In the genomic region with DNA sequence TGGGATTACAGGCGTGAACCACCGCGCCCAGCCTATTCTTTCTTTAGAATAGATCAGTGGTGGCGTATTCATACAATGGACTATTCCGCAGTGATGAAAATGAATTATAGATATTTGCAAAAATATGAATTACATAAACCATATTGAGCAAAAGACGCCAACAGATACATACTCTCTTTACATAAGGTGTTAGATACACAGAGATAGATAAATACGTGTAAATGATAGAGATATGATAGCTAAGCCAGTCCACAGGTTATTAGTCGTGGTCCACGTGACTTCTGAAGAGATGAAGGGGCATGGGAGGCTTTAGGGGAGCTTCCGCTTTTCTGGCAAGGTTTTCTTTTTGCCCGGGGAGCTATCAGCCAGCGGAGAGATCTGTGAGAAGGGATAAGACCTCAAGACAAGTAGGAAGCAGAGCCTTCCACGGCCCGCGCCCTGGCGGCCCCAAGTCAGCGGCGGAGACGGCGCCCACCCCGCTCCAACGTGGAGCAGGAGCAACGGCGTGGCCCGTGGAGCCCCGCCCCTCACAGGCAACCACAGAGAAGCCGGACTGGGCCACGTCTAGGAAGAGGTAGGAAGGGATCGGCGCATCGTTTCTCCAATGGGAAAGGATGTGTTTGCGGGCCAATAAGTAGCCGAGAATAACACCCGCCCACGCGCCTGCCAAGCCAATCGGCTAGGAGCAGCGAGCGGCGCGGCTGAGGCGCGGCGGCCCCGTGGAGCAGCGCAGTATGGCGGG, we compare ENCODE assay signal across 1 cellular context.
TF ChIP-seq lines count a peak whose summit lies in the region.

A gene (plus strand): TSS at position 704 of the 742 bp plus-strand sequence. CDS start 31 bp downstream, at position 735.

TF ChIP-seq in K562, 482 proteins besides CTCF, POLR2A, EP300 and RAD21 (continued from another document and continues in another):
- TF ChIP-seq ZNF175 (CRISPR knock-in tag; IDR thresholded peaks at IDR 0.05; ENCODE audit: low read depth) (no peak), SLC30A9 (CRISPR knock-in tag; IDR thresholded peaks at IDR 0.05) (no peak), ERF (CRISPR knock-in tag; IDR thresholded peaks at IDR 0.05) (no peak), BRD9 (IDR thresholded peaks at IDR 0.05; ENCODE audit: low read depth, partially characterized antibody) (no peak), WHSC1 (IDR thresholded peaks at IDR 0.05; ENCODE audit: low read length) (no peak), PRMT5 (CRISPR knock-in tag; IDR thresholded peaks at IDR 0.05) (no peak), COPS2 (conservative IDR thresholded peaks at IDR 0.05) (no peak), NFE2 (IDR thresholded peaks at IDR 0.05; ENCODE audit: low read depth) (no peak), XRCC3 (IDR thresholded peaks at IDR 0.05) (no peak), TRIM24 (IDR thresholded peaks at IDR 0.05) (0 out of 4 replicates have a peak, but pooled peaks of 1 of the 2 experiments have one; percentile 27), NEUROD1 (IDR thresholded peaks at IDR 0.05; ENCODE audit: borderline replicate concordance, low read depth, low read length, partially characterized antibody) (no peak), NONO (IDR thresholded peaks at IDR 0.05; ENCODE audit: low read depth in 2 of 2, low read length in 1 of 2) (no peak), RCOR1 (IDR thresholded peaks at IDR 0.05; ENCODE audit: borderline replicate concordance in 1 of 2, low read depth in 2 of 2, low read length in 2 of 2) (no peak), FOS (IDR thresholded peaks at IDR 0.05; ENCODE audit: extremely low read depth, insufficient read length) (peak; percentile 60), LCOR (CRISPR knock-in tag; IDR thresholded peaks at IDR 0.05) (no peak; the same call in 1 of the 2 replicates), KLF13 (tag; IDR thresholded peaks at IDR 0.05; ENCODE audit: borderline replicate concordance, low read depth) (no peak; the same call in 1 of the 2 replicates), PHF8 (IDR thresholded peaks at IDR 0.05; ENCODE audit: borderline replicate concordance, low read length) (peak; percentile 73; the same call in 1 of the 2 replicates), RBM25 (IDR thresholded peaks at IDR 0.05; ENCODE audit: low read depth, low read length, severe bottlenecking) (peak; percentile 46), EZH2 (IDR thresholded peaks at IDR 0.05; ENCODE audit: borderline replicate concordance, low read depth, low read length) (no peak), CSDE1 (IDR thresholded peaks at IDR 0.05) (no peak), SRSF9 (IDR thresholded peaks at IDR 0.05; ENCODE audit: borderline replicate concordance, low read depth, low read length) (no peak), ZNF146 (CRISPR knock-in tag; IDR thresholded peaks at IDR 0.05; ENCODE audit: unreplicated experiment) (no peak), ARHGAP35 (IDR thresholded peaks at IDR 0.05; ENCODE audit: partially characterized antibody) (no peak), TFAM (CRISPR knock-in tag; conservative IDR thresholded peaks at IDR 0.05) (no peak), JUN (IDR thresholded peaks at IDR 0.05; ENCODE audit: borderline replicate concordance, low read depth, low read length) (peak; percentile 10; the same call in 1 of the 2 replicates), JUN (CRISPR knock-in tag; IDR thresholded peaks at IDR 0.05; ENCODE audit: borderline replicate concordance) (no peak), ZNF12 (CRISPR knock-in tag; IDR thresholded peaks at IDR 0.05) (no peak), ZC3H11A (IDR thresholded peaks at IDR 0.05; ENCODE audit: low read depth, low read length) (no peak), FOXA3 (CRISPR knock-in tag; conservative IDR thresholded peaks at IDR 0.05 in 1 of 2, IDR thresholded peaks at IDR 0.05 in 1 of 2) (no peak), CBFA2T2 (conservative IDR thresholded peaks at IDR 0.05) (0 out of 2 replicates have a peak, but pooled peaks have one; percentile 17), CREBBP (IDR thresholded peaks at IDR 0.05; ENCODE audit: low read depth, low read length) (no peak), FOXP1 (CRISPR knock-in tag; IDR thresholded peaks at IDR 0.05) (no peak), RBBP5 (IDR thresholded peaks at IDR 0.05; ENCODE audit: borderline replicate concordance, insufficient read depth, low read length, poor library complexity, severe bottlenecking) (peak; percentile 39), HNRNPUL1 (IDR thresholded peaks at IDR 0.05; ENCODE audit: low read length) (no peak), SNRNP70 (optimal IDR thresholded peaks at IDR 0.05; ENCODE audit: low read depth, low read length) (no peak), ZBTB7A (IDR thresholded peaks at IDR 0.05; ENCODE audit: borderline replicate concordance, control insufficient read depth, low read depth, low read length) (peak; percentile 53; the same call in 1 of the 2 replicates), TEAD2 (tag; IDR thresholded peaks at IDR 0.05) (no peak), ZNF507 (tag; conservative IDR thresholded peaks at IDR 0.05) (no peak), ZSCAN32 (CRISPR knock-in tag; IDR thresholded peaks at IDR 0.05) (no peak), ZFP1 (CRISPR knock-in tag; IDR thresholded peaks at IDR 0.05) (no peak)
- TF ChIP-seq, protein P1, sequence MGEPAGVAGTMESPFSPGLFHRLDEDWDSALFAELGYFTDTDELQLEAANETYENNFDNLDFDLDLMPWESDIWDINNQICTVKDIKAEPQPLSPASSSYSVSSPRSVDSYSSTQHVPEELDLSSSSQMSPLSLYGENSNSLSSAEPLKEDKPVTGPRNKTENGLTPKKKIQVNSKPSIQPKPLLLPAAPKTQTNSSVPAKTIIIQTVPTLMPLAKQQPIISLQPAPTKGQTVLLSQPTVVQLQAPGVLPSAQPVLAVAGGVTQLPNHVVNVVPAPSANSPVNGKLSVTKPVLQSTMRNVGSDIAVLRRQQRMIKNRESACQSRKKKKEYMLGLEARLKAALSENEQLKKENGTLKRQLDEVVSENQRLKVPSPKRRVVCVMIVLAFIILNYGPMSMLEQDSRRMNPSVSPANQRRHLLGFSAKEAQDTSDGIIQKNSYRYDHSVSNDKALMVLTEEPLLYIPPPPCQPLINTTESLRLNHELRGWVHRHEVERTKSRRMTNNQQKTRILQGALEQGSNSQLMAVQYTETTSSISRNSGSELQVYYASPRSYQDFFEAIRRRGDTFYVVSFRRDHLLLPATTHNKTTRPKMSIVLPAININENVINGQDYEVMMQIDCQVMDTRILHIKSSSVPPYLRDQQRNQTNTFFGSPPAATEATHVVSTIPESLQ (CRISPR knock-in tag; IDR thresholded peaks at IDR 0.05): no peak
- TF ChIP-seq, protein P2, sequence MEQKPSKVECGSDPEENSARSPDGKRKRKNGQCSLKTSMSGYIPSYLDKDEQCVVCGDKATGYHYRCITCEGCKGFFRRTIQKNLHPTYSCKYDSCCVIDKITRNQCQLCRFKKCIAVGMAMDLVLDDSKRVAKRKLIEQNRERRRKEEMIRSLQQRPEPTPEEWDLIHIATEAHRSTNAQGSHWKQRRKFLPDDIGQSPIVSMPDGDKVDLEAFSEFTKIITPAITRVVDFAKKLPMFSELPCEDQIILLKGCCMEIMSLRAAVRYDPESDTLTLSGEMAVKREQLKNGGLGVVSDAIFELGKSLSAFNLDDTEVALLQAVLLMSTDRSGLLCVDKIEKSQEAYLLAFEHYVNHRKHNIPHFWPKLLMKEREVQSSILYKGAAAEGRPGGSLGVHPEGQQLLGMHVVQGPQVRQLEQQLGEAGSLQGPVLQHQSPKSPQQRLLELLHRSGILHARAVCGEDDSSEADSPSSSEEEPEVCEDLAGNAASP (IDR thresholded peaks at IDR 0.05): no peak
- TF ChIP-seq, protein P3, sequence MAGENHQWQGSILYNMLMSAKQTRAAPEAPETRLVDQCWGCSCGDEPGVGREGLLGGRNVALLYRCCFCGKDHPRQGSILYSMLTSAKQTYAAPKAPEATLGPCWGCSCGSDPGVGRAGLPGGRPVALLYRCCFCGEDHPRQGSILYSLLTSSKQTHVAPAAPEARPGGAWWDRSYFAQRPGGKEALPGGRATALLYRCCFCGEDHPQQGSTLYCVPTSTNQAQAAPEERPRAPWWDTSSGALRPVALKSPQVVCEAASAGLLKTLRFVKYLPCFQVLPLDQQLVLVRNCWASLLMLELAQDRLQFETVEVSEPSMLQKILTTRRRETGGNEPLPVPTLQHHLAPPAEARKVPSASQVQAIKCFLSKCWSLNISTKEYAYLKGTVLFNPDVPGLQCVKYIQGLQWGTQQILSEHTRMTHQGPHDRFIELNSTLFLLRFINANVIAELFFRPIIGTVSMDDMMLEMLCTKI (IDR thresholded peaks at IDR 0.05; ENCODE audit: partially characterized antibody): no peak
- TF ChIP-seq, protein P4, sequence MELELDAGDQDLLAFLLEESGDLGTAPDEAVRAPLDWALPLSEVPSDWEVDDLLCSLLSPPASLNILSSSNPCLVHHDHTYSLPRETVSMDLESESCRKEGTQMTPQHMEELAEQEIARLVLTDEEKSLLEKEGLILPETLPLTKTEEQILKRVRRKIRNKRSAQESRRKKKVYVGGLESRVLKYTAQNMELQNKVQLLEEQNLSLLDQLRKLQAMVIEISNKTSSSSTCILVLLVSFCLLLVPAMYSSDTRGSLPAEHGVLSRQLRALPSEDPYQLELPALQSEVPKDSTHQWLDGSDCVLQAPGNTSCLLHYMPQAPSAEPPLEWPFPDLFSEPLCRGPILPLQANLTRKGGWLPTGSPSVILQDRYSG (tag; conservative IDR thresholded peaks at IDR 0.05; ENCODE audit: low read depth): 0 out of 2 replicates have a peak, but pooled peaks have one; percentile 46
- TF ChIP-seq, protein P5, sequence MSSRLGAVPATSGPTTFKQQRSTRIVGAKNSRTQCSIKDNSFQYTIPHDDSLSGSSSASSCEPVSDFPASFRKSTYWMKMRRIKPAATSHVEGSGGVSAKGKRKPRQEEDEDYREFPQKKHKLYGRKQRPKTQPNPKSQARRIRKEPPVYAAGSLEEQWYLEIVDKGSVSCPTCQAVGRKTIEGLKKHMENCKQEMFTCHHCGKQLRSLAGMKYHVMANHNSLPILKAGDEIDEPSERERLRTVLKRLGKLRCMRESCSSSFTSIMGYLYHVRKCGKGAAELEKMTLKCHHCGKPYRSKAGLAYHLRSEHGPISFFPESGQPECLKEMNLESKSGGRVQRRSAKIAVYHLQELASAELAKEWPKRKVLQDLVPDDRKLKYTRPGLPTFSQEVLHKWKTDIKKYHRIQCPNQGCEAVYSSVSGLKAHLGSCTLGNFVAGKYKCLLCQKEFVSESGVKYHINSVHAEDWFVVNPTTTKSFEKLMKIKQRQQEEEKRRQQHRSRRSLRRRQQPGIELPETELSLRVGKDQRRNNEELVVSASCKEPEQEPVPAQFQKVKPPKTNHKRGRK (tag; IDR thresholded peaks at IDR 0.05): no peak
- TF ChIP-seq, protein P6, sequence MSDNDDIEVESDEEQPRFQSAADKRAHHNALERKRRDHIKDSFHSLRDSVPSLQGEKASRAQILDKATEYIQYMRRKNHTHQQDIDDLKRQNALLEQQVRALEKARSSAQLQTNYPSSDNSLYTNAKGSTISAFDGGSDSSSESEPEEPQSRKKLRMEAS (CRISPR knock-in tag; IDR thresholded peaks at IDR 0.05): peak; percentile 92
- TF ChIP-seq, protein P7, sequence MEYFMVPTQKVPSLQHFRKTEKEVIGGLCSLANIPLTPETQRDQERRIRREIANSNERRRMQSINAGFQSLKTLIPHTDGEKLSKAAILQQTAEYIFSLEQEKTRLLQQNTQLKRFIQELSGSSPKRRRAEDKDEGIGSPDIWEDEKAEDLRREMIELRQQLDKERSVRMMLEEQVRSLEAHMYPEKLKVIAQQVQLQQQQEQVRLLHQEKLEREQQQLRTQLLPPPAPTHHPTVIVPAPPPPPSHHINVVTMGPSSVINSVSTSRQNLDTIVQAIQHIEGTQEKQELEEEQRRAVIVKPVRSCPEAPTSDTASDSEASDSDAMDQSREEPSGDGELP (CRISPR knock-in tag; IDR thresholded peaks at IDR 0.05; ENCODE audit: borderline replicate concordance): peak; percentile 75; the same call in 1 of the 2 replicates
- TF ChIP-seq, protein P8, sequence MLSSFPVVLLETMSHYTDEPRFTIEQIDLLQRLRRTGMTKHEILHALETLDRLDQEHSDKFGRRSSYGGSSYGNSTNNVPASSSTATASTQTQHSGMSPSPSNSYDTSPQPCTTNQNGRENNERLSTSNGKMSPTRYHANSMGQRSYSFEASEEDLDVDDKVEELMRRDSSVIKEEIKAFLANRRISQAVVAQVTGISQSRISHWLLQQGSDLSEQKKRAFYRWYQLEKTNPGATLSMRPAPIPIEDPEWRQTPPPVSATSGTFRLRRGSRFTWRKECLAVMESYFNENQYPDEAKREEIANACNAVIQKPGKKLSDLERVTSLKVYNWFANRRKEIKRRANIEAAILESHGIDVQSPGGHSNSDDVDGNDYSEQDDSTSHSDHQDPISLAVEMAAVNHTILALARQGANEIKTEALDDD (IDR thresholded peaks at IDR 0.05): no peak; the same call in 1 of the 2 replicates
- TF ChIP-seq, protein P9, sequence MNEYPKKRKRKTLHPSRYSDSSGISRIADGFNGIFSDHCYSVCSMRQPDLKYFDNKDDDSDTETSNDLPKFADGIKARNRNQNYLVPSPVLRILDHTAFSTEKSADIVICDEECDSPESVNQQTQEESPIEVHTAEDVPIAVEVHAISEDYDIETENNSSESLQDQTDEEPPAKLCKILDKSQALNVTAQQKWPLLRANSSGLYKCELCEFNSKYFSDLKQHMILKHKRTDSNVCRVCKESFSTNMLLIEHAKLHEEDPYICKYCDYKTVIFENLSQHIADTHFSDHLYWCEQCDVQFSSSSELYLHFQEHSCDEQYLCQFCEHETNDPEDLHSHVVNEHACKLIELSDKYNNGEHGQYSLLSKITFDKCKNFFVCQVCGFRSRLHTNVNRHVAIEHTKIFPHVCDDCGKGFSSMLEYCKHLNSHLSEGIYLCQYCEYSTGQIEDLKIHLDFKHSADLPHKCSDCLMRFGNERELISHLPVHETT (CRISPR knock-in tag; conservative IDR thresholded peaks at IDR 0.05 in 1 of 2, IDR thresholded peaks at IDR 0.05 in 1 of 2): peak in 1 of 2 experiments; percentile 73; a peak in 2 of 4 replicates
- TF ChIP-seq, protein P10, sequence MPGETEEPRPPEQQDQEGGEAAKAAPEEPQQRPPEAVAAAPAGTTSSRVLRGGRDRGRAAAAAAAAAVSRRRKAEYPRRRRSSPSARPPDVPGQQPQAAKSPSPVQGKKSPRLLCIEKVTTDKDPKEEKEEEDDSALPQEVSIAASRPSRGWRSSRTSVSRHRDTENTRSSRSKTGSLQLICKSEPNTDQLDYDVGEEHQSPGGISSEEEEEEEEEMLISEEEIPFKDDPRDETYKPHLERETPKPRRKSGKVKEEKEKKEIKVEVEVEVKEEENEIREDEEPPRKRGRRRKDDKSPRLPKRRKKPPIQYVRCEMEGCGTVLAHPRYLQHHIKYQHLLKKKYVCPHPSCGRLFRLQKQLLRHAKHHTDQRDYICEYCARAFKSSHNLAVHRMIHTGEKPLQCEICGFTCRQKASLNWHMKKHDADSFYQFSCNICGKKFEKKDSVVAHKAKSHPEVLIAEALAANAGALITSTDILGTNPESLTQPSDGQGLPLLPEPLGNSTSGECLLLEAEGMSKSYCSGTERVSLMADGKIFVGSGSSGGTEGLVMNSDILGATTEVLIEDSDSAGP (CRISPR knock-in tag; IDR thresholded peaks at IDR 0.05): no peak
- TF ChIP-seq, protein P11, sequence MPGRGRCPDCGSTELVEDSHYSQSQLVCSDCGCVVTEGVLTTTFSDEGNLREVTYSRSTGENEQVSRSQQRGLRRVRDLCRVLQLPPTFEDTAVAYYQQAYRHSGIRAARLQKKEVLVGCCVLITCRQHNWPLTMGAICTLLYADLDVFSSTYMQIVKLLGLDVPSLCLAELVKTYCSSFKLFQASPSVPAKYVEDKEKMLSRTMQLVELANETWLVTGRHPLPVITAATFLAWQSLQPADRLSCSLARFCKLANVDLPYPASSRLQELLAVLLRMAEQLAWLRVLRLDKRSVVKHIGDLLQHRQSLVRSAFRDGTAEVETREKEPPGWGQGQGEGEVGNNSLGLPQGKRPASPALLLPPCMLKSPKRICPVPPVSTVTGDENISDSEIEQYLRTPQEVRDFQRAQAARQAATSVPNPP (IDR thresholded peaks at IDR 0.05; ENCODE audit: borderline replicate concordance, insufficient read depth, insufficient read length): no peak
